Comparison of ENCODE assay signal across 18 cellular contexts in genomic region chr2:108916397-108917077, GRCh38.
DNase-seq lines count a peak whose midpoint lies in the region; ATAC-seq and TF ChIP-seq lines count a peak whose summit lies in the region.
"Had no signal": no experiment of that assay in that cellular context is flagged by ENCODE, and none has a peak within 500 bp of the region (broad histone marks: within the 10 kb centered on the region; RNA-seq: fewer than 3 reads in every experiment).

No MANE protein-coding gene starts in this region.

- H2AFZ ChIP-seq in H9 (ENCODE audit: low read length): no peak overlapping the region

- H3K4me1 Mint-ChIP-seq in H9: peaks cover 0 to 12% of the 10 kb centered on the region in 2 experiments; a peak in 1 of 4 replicates
- H3K4me1 Mint-ChIP-seq in stimulated activated effector memory CD8-positive, alpha-beta T cell treated with anti-CD3 and anti-CD28 coated beads, Interleukin-12 subunit alpha, Interleukin-12 subunit beta, amount 100 ng/mL, for 72 hours: no peaks in the 10 kb centered on the region
- H3K4me1 Mint-ChIP-seq: activated CD8-positive, alpha-beta memory T cell treated with anti-CD3 and anti-CD28 coated beads, Interleukin-2, amount 10 ng/mL, durations not matched to agents 7 days and 5 days had no signal

- H4K8ac ChIP-seq in H9 (replicated peaks; ENCODE audit: insufficient read length, low read depth, low read length): no peak overlapping the region

- no peak overlapping the region for H2BK12ac ChIP-seq in H9 (ENCODE audit: insufficient read length, low read depth, low read length)

- H3K23ac ChIP-seq in H9 (ENCODE audit: insufficient read length, low read depth, low read length): no peak overlapping the region

- H2BK20ac ChIP-seq in H9 (ENCODE audit: low read depth, low read length, poor library complexity, severe bottlenecking): no peak overlapping the region

- no peak overlapping the region for H3K18ac ChIP-seq in H9 (ENCODE audit: insufficient read length, low read depth, low read length)

- H3K9ac ChIP-seq in H9 (ENCODE audit: extremely low read depth, insufficient read length, low read length): no peak overlapping the region
- H3K9ac ChIP-seq: KMS-11 had no signal

- H3K9me3 ChIP-seq in H9 (ENCODE audit: control insufficient read depth, low read depth, low read length): no peaks in the 10 kb centered on the region
- H3K9me3 ChIP-seq: left ventricle myocardium inferior, ovary had no signal

- peak overlapping the region; percentile 53; the same call in 1 of the 2 replicates for H3K14ac ChIP-seq in H9 (ENCODE audit: insufficient read depth, low read length)

- no peak overlapping the region for H3K56ac ChIP-seq in H9 (ENCODE audit: insufficient read length, low read depth, low read length)

- no peak overlapping the region for H3K4ac ChIP-seq in H9 (ENCODE audit: low read depth, low read length)

- DNase-seq in H9 (peak; percentile 18), NCI-H2171 treated with DMSO at 0.1 percent for 48 hours (lab: John Stamatoyannopoulos, UW) (peak; percentile 71), left colon (peak in 1 of 2 donors; percentile 22), AG08396 (ENCODE audit: low spot score) (no peak), MV-4-11 (lab: John Stamatoyannopoulos, UW) (no peak), NCI-H187 (lab: John Stamatoyannopoulos, UW) (no peak)
- no peak for DNase-seq in stimulated activated effector memory CD8-positive, alpha-beta T cell treated with anti-CD3 and anti-CD28 coated beads, Interleukin-12 subunit alpha, Interleukin-12 subunit beta, amount 100 ng/mL, for 72 hours (ENCODE audit: low spot score in 2 of 2)
- DNase-seq: activated effector memory CD4-positive, alpha-beta T cell treated with Interleukin-2 at 50 U/mL for 16 hours; Calu3; effector CD4-positive, alpha-beta T cell; left ventricle myocardium inferior; NCI-H1436; NCI-H524 treated with DMSO at 0.1 percent for 48 hours; T-helper 9 cell had no signal

- no peak overlapping the region for H4K91ac ChIP-seq in H9 (ENCODE audit: insufficient read length, low read depth, low read length)

- H3K79me2 ChIP-seq in H9 (ENCODE audit: insufficient read depth, low read length): no peaks in the 10 kb centered on the region

- no peaks in the 10 kb centered on the region for H3K79me1 ChIP-seq in H9 (ENCODE audit: insufficient read depth, low read depth, low read length, poor library complexity, severe bottlenecking)

- H3K27ac ChIP-seq in H9 (ENCODE audit: insufficient read length, low read depth, low read length): no peak overlapping the region
- H3K27ac ChIP-seq: cardiac muscle cell, KMS-11, left ventricle myocardium inferior, ovary had no signal

- no peaks in the 10 kb centered on the region for H3K36me3 Mint-ChIP-seq in H9 (ENCODE audit: insufficient read depth in 1 of 3, low read depth in 3 of 3)
- H3K36me3 Mint-ChIP-seq in stimulated activated effector memory CD8-positive, alpha-beta T cell treated with anti-CD3 and anti-CD28 coated beads, Interleukin-12 subunit alpha, Interleukin-12 subunit beta, amount 100 ng/mL, for 72 hours: no peaks in the 10 kb centered on the region
- H3K36me3 Mint-ChIP-seq: activated CD8-positive, alpha-beta memory T cell treated with anti-CD3 and anti-CD28 coated beads, Interleukin-2, amount 10 ng/mL, durations not matched to agents 7 days and 5 days had no signal

- H4K20me1 ChIP-seq in H9 (ENCODE audit: control insufficient read depth, insufficient read depth, insufficient read length): no peaks in the 10 kb centered on the region

- intact Hi-C loops in left colon (cut with DNase I, micrococcal nuclease): no loop called here

- H3K27me3 ChIP-seq in H9 (ENCODE audit: insufficient read depth, low read length): no peaks in the 10 kb centered on the region
- H3K27me3 ChIP-seq: cardiac muscle cell, ovary had no signal

- peaks cover 2% of the 10 kb centered on the region; the same call in 1 of the 2 replicates for H3K27me3 Mint-ChIP-seq in H9 (ENCODE audit: low read depth)
- H3K27me3 Mint-ChIP-seq: activated CD8-positive, alpha-beta memory T cell treated with anti-CD3 and anti-CD28 coated beads, Interleukin-2, amount 10 ng/mL, durations not matched to agents 7 days and 5 days had no signal

- H2BK5ac ChIP-seq in H9 (ENCODE audit: insufficient read length, low read length): no peak overlapping the region

- no peak overlapping the region for H3T11ph ChIP-seq in H9 (ENCODE audit: low read length)

- H4K5ac ChIP-seq in H9 (ENCODE audit: insufficient read length, low read depth, low read length): no peak overlapping the region

- H3K4me3 Mint-ChIP-seq in H9: no peak overlapping the region
- H3K4me3 Mint-ChIP-seq in stimulated activated effector memory CD8-positive, alpha-beta T cell treated with anti-CD3 and anti-CD28 coated beads, Interleukin-12 subunit alpha, Interleukin-12 subunit beta, amount 100 ng/mL, for 72 hours: no peak overlapping the region
- H3K4me3 Mint-ChIP-seq: activated CD8-positive, alpha-beta memory T cell treated with anti-CD3 and anti-CD28 coated beads, Interleukin-2, amount 10 ng/mL, durations not matched to agents 7 days and 5 days had no signal

- no peak overlapping the region for H2BK15ac ChIP-seq in H9 (ENCODE audit: low read depth, low read length)

- H3K4me1 ChIP-seq in H9 (ENCODE audit: insufficient read depth, low read length): no peaks in the 10 kb centered on the region
- H3K4me1 ChIP-seq: left ventricle myocardium inferior had no signal

- peak; percentile 31 for ATAC-seq in left colon
- ATAC-seq in stimulated activated effector memory CD8-positive, alpha-beta T cell treated with anti-CD3 and anti-CD28 coated beads, Interleukin-12 subunit alpha, Interleukin-12 subunit beta, amount 100 ng/mL, for 72 hours: peak; percentile 11
- ATAC-seq: activated CD8-positive, alpha-beta memory T cell treated with anti-CD3 and anti-CD28 coated beads, Interleukin-2, amount 10 ng/mL, durations not matched to agents 7 days and 5 days had no signal

- no peak overlapping the region; a peak in 1 of 7 replicates for H3K27ac Mint-ChIP-seq in H9
- H3K27ac Mint-ChIP-seq in stimulated activated effector memory CD8-positive, alpha-beta T cell treated with anti-CD3 and anti-CD28 coated beads, Interleukin-12 subunit alpha, Interleukin-12 subunit beta, amount 100 ng/mL, for 72 hours: no peak overlapping the region
- H3K27ac Mint-ChIP-seq: activated CD8-positive, alpha-beta memory T cell treated with anti-CD3 and anti-CD28 coated beads, Interleukin-2, amount 10 ng/mL, durations not matched to agents 7 days and 5 days had no signal

- no peak overlapping the region for H2AK5ac ChIP-seq in H9 (ENCODE audit: insufficient read length, low read length)

- no CpG with 5 or more reads among the region's 14 CpGs for WGBS in H9 (ENCODE audit: extremely low coverage, insufficient read length, low lambda C conversion rate)

- no peaks in the 10 kb centered on the region for H3K9me3 Mint-ChIP-seq in H9
- H3K9me3 Mint-ChIP-seq in stimulated activated effector memory CD8-positive, alpha-beta T cell treated with anti-CD3 and anti-CD28 coated beads, Interleukin-12 subunit alpha, Interleukin-12 subunit beta, amount 100 ng/mL, for 72 hours: no peaks in the 10 kb centered on the region

- no peak overlapping the region for H2BK120ac ChIP-seq in H9 (ENCODE audit: low read depth, low read length, poor library complexity, severe bottlenecking)

- H3K23me2 ChIP-seq in H9 (ENCODE audit: insufficient read length, low read depth, low read length, poor library complexity, severe bottlenecking): no peaks in the 10 kb centered on the region

- H3K4me2 ChIP-seq in H9 (ENCODE audit: insufficient read depth, insufficient read length, low read length): no peak overlapping the region
- H3K4me2 ChIP-seq: KMS-11 had no signal

- TF ChIP-seq CTCF in H9 (conservative IDR thresholded peaks at IDR 0.05): no peak

Comparison
In these comparisons a context has a peak if more than half of its experiments do, and no peak if none do; other contexts are left out.
1. DNase-seq: peak in H9 (single experiment) and NCI-H2171 treated with DMSO at 0.1 percent for 48 hours (single experiment); none in stimulated activated effector memory CD8-positive, alpha-beta T cell treated with anti-CD3 and anti-CD28 coated beads, Interleukin-12 subunit alpha, Interleukin-12 subunit beta, amount 100 ng/mL, for 72 hours (0 of 2), AG08396 (single experiment), MV-4-11 (single experiment) and NCI-H187 (0 of 2).